In genomic region chr1:220812308-220812707, GRCh38 we compare ENCODE assay signal across 23 cellular contexts.
"Had no signal": no experiment of that assay in that cellular context is flagged by ENCODE, and none has a peak within 500 bp of the region (broad histone marks: within the 10 kb centered on the region; RNA-seq: fewer than 3 reads in every experiment).

No MANE protein-coding gene starts in this region.

- H3K27ac ChIP-seq: neural progenitor cell, neutrophil, pancreas, psoas muscle, right lobe of liver, sigmoid colon, stomach, thoracic aorta, thyroid gland, tibial nerve, upper lobe of left lung, vagina had no signal

- H3K4me1 ChIP-seq: neural progenitor cell, pancreas, psoas muscle, vagina had no signal

- ATAC-seq: naive thymus-derived CD4-positive, alpha-beta T cell; natural killer cell; pancreas; psoas muscle; right cardiac atrium; right lobe of liver; stimulated activated effector memory CD8-positive, alpha-beta T cell treated with anti-CD3 and anti-CD28 coated beads, Interleukin-12 subunit alpha, Interleukin-12 subunit beta, amount 100 ng/mL, for 72 hours; stimulated activated naive B cell treated with anti-CD40 and anti-IgM and Interleukin-4, amounts not matched to agents 10 μg/mL and 1 μg/mL and 100 μg/mL, for 72 hours had no signal

- H3K36me3 ChIP-seq: neural progenitor cell, pancreas, sigmoid colon, vagina had no signal

- DNase-seq: naive thymus-derived CD4-positive, alpha-beta T cell; natural killer cell; nucleus accumbens; pancreas; psoas muscle; right cardiac atrium; right lobe of liver; sigmoid colon; small intestine; stimulated activated CD4-positive, alpha-beta T cell treated with anti-CD3 and anti-CD28 coated beads, Interleukin-2, amount 100 ng/mL, for 24 hours; stimulated activated CD4-positive, alpha-beta T cell treated with anti-CD3 and anti-CD28 coated beads, Interleukin-2, amount 100 ng/mL, for 48 hours; stimulated activated CD4-positive, alpha-beta T cell treated with anti-CD3 and anti-CD28 coated beads, Interleukin-4, amount 100 ng/mL, for 24 hours; stimulated activated naive B cell treated with anti-CD40 and anti-IgM and Interleukin-4, amounts not matched to agents 10 μg/mL and 1 μg/mL and 100 μg/mL, for 72 hours; stimulated activated naive CD4-positive, alpha-beta T cell treated with Interleukin-2 at 50 U/mL for 16 hours; stomach; thyroid gland; upper lobe of left lung had no signal

- H3K27me3 ChIP-seq: neural progenitor cell, neutrophil, pancreas, right lobe of liver, sigmoid colon, stomach, thyroid gland, tibial nerve, upper lobe of left lung, vagina had no signal

- H3K9me3 ChIP-seq: neutrophil, pancreas, psoas muscle, right lobe of liver, sigmoid colon, stomach, thoracic aorta, thyroid gland, tibial nerve, upper lobe of left lung, vagina had no signal

- H3K4me3 ChIP-seq: neural progenitor cell, pancreas, psoas muscle, right lobe of liver, sigmoid colon, stomach, thoracic aorta, thyroid gland, tibial nerve, upper lobe of left lung, vagina had no signal
